In genomic region chr11:78416285-78417174, GRCh38 we compare ENCODE assay signal across 8 cellular contexts. TPM values are rescaled to one million over a fixed set of nuclear protein-coding genes. Genes with fewer than 3 reads are reported as not detected.
A peak's percentile ranks its signal among the peaks of the same experiment; 100 is the strongest.
DNase-seq lines count a peak whose midpoint lies in the region; ATAC-seq, FAIRE-seq and TF ChIP-seq lines count a peak whose summit lies in the region.

No MANE protein-coding gene starts in this region.

- peak overlapping the region; percentile 36 for H2AFZ ChIP-seq in ACC112 (ENCODE audit: low read length, unreplicated experiment)

- H3K36me3 ChIP-seq in ACC112 (ENCODE audit: insufficient read depth, low read length): no peaks in the 10 kb centered on the region
- H3K36me3 ChIP-seq in kidney (ENCODE audit: control insufficient read depth in 1 of 2, insufficient read depth in 2 of 2, low read length in 2 of 2): no peaks in the 10 kb centered on the region

- intact Hi-C loops in kidney (cut with DNase I): no loop called here

- peaks cover 5% of the 10 kb centered on the region for H3K79me2 ChIP-seq in ACC112 (ENCODE audit: control insufficient read depth, insufficient read depth, low read length, unreplicated experiment)

- ATAC-seq in GM18873 (IDR thresholded peaks at IDR 0.05; ENCODE audit: low FRiP score, unreplicated experiment) (peak; percentile 51), HG03175 (IDR thresholded peaks at IDR 0.05; ENCODE audit: unreplicated experiment) (peak; percentile 52)

- peak overlapping the region; percentile 74 for H3K4me3 ChIP-seq in ACC112 (ENCODE audit: low read depth, low read length)
- H3K4me3 ChIP-seq in kidney (ENCODE audit: low read length in 2 of 2): peak overlapping the region; percentile 64 to 78

- H3K27ac ChIP-seq in ACC112 (ENCODE audit: low read depth, low read length) (peak overlapping the region; percentile 79), kidney (ENCODE audit: low read depth in 2 of 2, low read length in 2 of 2) (peak overlapping the region; percentile 91 to 96)

- FAIRE-seq in kidney (lab: Jason Lieb, UNC): no peak

- TF ChIP-seq CTCF in kidney (IDR thresholded peaks at IDR 0.05; ENCODE audit: borderline replicate concordance, extremely low read depth, insufficient read depth): peak; percentile 22

- H3K4me1 ChIP-seq in ACC112 (ENCODE audit: control insufficient read depth, insufficient read depth, low read length, unreplicated experiment): peaks cover 32% of the 10 kb centered on the region
- peaks cover 19% of the 10 kb centered on the region in 2 donors for H3K4me1 ChIP-seq in kidney (ENCODE audit: control insufficient read depth in 1 of 2, insufficient read depth in 1 of 2, low read depth in 1 of 2, low read length in 2 of 2)

- peak; percentile 72 for DNase-seq in NCI-H226
- peak; percentile 52 for DNase-seq in activated CD4-positive, CD25-positive, alpha-beta regulatory T cell treated with anti-CD3 and anti-CD28 coated beads, Interleukin-2, amount 50 U/mL, for 16 hours (ENCODE audit: low read depth, low spot score)
- DNase-seq in central memory CD4-positive, alpha-beta T cell: peak; percentile 55
- peak; percentile 95 for DNase-seq in kidney
- DNase-seq in stimulated activated CD4-positive, alpha-beta T cell treated with anti-CD3 and anti-CD28 coated beads, Interleukin-15, amount 100 ng/mL, for 1 hour (ENCODE audit: low read depth in 1 of 2, low spot score in 1 of 2): peak; percentile 43 to 60

- no peaks in the 10 kb centered on the region for H3K9me3 ChIP-seq in kidney (ENCODE audit: control insufficient read depth in 1 of 2, low read length in 2 of 2)

- H3K9ac ChIP-seq in kidney (ENCODE audit: low read length in 2 of 2): peak overlapping the region; percentile 79

- no peaks in the 10 kb centered on the region for H3K27me3 ChIP-seq in ACC112 (ENCODE audit: insufficient read depth, low read length)

RNA-seq across cellular contexts. Expression of gene GAB2, which starts 1.1 kb away (rescaled TPM):
- total RNA-seq in kidney: 23.6 TPM
- polyA plus RNA-seq in kidney (ENCODE audit: insufficient read depth, low read depth, low replicate concordance): 3.3 TPM

Comparison
In these comparisons a context has a peak if more than half of its experiments do, and no peak if none do; other contexts are left out.
1. Peak in every context shown above with its lines: DNase-seq, ATAC-seq, H3K4me3 ChIP-seq and H3K27ac ChIP-seq.